Comparison of ENCODE assay signal across 4 cellular contexts in genomic region chr3:27060336-27060735, GRCh38.
"Had no signal": no experiment of that assay in that cellular context is flagged by ENCODE, and none has a peak within 500 bp of the region (broad histone marks: within the 10 kb centered on the region; RNA-seq: fewer than 3 reads in every experiment).

No MANE protein-coding gene starts in this region.

- H3K4me3 ChIP-seq: K562 had no signal

- DNase-seq: IMR-90, KBM-7, KG1 had no signal
